Comparison of ENCODE assay signal across 13 cellular contexts in genomic region chr12:106994579-106995220, GRCh38. TPM values are rescaled to one million over a fixed set of nuclear protein-coding genes. Genes with fewer than 3 reads are reported as not detected.
A peak's percentile ranks its signal among the peaks of the same experiment; 100 is the strongest.
DNase-seq lines count a peak whose midpoint lies in the region; ATAC-seq and TF ChIP-seq lines count a peak whose summit lies in the region.
"Had no signal": no experiment of that assay in that cellular context is flagged by ENCODE, and none has a peak within 500 bp of the region (broad histone marks: within the 10 kb centered on the region; RNA-seq: fewer than 3 reads in every experiment).

No MANE protein-coding gene starts in this region.

- H2AFZ ChIP-seq in MM.1S (ENCODE audit: low read length) = no peak overlapping the region

- no peak for ATAC-seq in left cardiac atrium
- ATAC-seq in lung (ENCODE audit: insufficient read depth, low FRiP score) = peak; percentile 27
- peak; percentile 87 for ATAC-seq in upper lobe of right lung
- no peak for ATAC-seq in GM18867 (IDR thresholded peaks at IDR 0.05; ENCODE audit: unreplicated experiment)

- DNase-seq in cardiac muscle cell (ENCODE audit: low read depth in 1 of 2, low spot score in 1 of 2) (peak; percentile 18 to 52), left cardiac atrium (no peak), choroid plexus epithelial cell (ENCODE audit: low read depth) (peak; percentile 81), lung (ENCODE audit: low spot score) (no peak), upper lobe of right lung (no peak), MM.1S (no peak)
- no peak for DNase-seq in stimulated activated CD4-positive, alpha-beta T cell treated with anti-CD3 and anti-CD28 coated beads, Interleukin-4, amount 100 ng/mL, for 4 hours
- DNase-seq: 8988T; activated CD4-positive, alpha-beta T cell treated with anti-CD3 and anti-CD28 coated beads for 1 hour; activated naive CD4-positive, alpha-beta T cell treated with anti-CD3 and anti-CD28 coated beads, Interleukin-2, amount 10 ng/mL, durations not matched to agents 7 days and 5 days; effector memory CD4-positive, alpha-beta T cell; SHP77 had no signal

- no peaks in the 10 kb centered on the region for H3K27me3 ChIP-seq in cardiac muscle cell
- H3K27me3 ChIP-seq in lung (ENCODE audit: control insufficient read depth, insufficient read depth) = no peaks in the 10 kb centered on the region
- H3K27me3 ChIP-seq in upper lobe of right lung = no peaks in the 10 kb centered on the region
- H3K27me3 ChIP-seq in MM.1S (replicated peaks; ENCODE audit: insufficient read depth, low read length) = no peaks in the 10 kb centered on the region

- H3K79me2 ChIP-seq in MM.1S (ENCODE audit: low read length) = no peaks in the 10 kb centered on the region

- H3K27ac ChIP-seq in cardiac muscle cell = peak overlapping the region; percentile 67
- peak overlapping the region in 1 of 2 donors; percentile 85 for H3K27ac ChIP-seq in lung (ENCODE audit: low read depth in 1 of 2, low read length in 1 of 2)
- H3K27ac ChIP-seq in upper lobe of right lung = peak overlapping the region; percentile 33
- no peak overlapping the region for H3K27ac ChIP-seq in MM.1S (ENCODE audit: low read length)

- no peaks in the 10 kb centered on the region for H3F3A ChIP-seq in MM.1S (ENCODE audit: insufficient read depth, low read length)

- WGBS in lung, 2 donors = 56 to 69% methylated on average over 2 of the region's 2 CpGs

- no peak overlapping the region for H3K4me2 ChIP-seq in MM.1S (ENCODE audit: low read depth, low read length)

- H3K36me3 ChIP-seq in cardiac muscle cell (peaks cover 10% of the 10 kb centered on the region), lung (ENCODE audit: control insufficient read depth in 2 of 2, insufficient read depth in 2 of 2, low read length in 2 of 2) (peaks cover 3 to 10% of the 10 kb centered on the region in 2 donors), upper lobe of right lung (peaks cover 21% of the 10 kb centered on the region), MM.1S (replicated peaks; ENCODE audit: insufficient read depth, low read length) (no peaks in the 10 kb centered on the region)

- no peak overlapping the region for H3K9ac ChIP-seq in MM.1S (ENCODE audit: low read length)

- H3K9me2 ChIP-seq in MM.1S (replicated peaks; ENCODE audit: insufficient read depth, low read length) = no peaks in the 10 kb centered on the region

- peaks cover 11% of the 10 kb centered on the region for H3K4me1 ChIP-seq in cardiac muscle cell (ENCODE audit: low read depth)
- peaks cover 0 to 4% of the 10 kb centered on the region in 2 donors for H3K4me1 ChIP-seq in lung (ENCODE audit: control insufficient read depth in 2 of 2, insufficient read depth in 2 of 2, low read length in 2 of 2)
- peaks cover 5% of the 10 kb centered on the region for H3K4me1 ChIP-seq in upper lobe of right lung
- no peaks in the 10 kb centered on the region for H3K4me1 ChIP-seq in MM.1S (ENCODE audit: low read length)

- H3K4me3 ChIP-seq in cardiac muscle cell (no peak overlapping the region), choroid plexus epithelial cell (ENCODE audit: low read depth, low read length) (no peak overlapping the region), lung (no peak overlapping the region), upper lobe of right lung (no peak overlapping the region), MM.1S (ENCODE audit: low read length) (no peak overlapping the region)

- intact Hi-C loops in left cardiac atrium (cut with DNase I) (no loop called here), upper lobe of right lung (cut with DNase I) (no loop called here)

- H3K9me3 ChIP-seq in cardiac muscle cell (ENCODE audit: low read depth) (no peaks in the 10 kb centered on the region), lung (ENCODE audit: control insufficient read depth in 2 of 2, insufficient read depth in 1 of 2, low read length in 1 of 2) (no peaks in the 10 kb centered on the region), upper lobe of right lung (no peaks in the 10 kb centered on the region), MM.1S (replicated peaks; ENCODE audit: insufficient read depth, low read length) (no peaks in the 10 kb centered on the region)

- TF ChIP-seq CTCF in cardiac muscle cell (IDR thresholded peaks at IDR 0.05; ENCODE audit: low read depth, low read length) (no peak), choroid plexus epithelial cell (conservative IDR thresholded peaks at IDR 0.05; ENCODE audit: low read depth, low read length) (no peak), lung (IDR thresholded peaks at IDR 0.05; ENCODE audit: control extremely low read depth, extremely low read depth) (no peak), upper lobe of right lung (IDR thresholded peaks at IDR 0.05) (no peak), MM.1S (IDR thresholded peaks at IDR 0.05; ENCODE audit: low read length) (no peak)

- H4K20me1 ChIP-seq in MM.1S (ENCODE audit: insufficient read depth, low read length) = no peaks in the 10 kb centered on the region

RNA-seq across cellular contexts. Expression of gene MTERF2, which starts 7.8 kb away (rescaled TPM):
- total RNA-seq in cardiac muscle cell = 32.0 and 52.0 TPM in 2 replicates
- polyA plus RNA-seq in cardiac muscle cell = 66.1 and 84.8 TPM in 2 replicates
- total RNA-seq in left cardiac atrium = 10 to 100 TPM; 21.2 to 25.2 TPM
- total RNA-seq in lung = 10 to 100 TPM in 1 of 2 donors, 1 to 10 TPM in 1; 9.1 to 41.4 TPM
- 10 to 100 TPM in 1 of 2 donors, 1 to 10 TPM in 1; 4.8 to 19.1 TPM for polyA plus RNA-seq in lung
- 10.9 TPM for total RNA-seq in upper lobe of right lung

RNA-seq across cellular contexts. Expression of gene TMEM263, which starts 39.0 kb away (rescaled TPM):
- total RNA-seq in cardiac muscle cell (68.1 and 87.4 TPM in 2 replicates), left cardiac atrium (10 to 100 TPM; 38.3 to 49.7 TPM), lung (10 to 100 TPM; 32.2 to 73.9 TPM), upper lobe of right lung (32.6 TPM)
- polyA plus RNA-seq in cardiac muscle cell (77.8 and 86.3 TPM in 2 replicates), lung (10 to 100 TPM in 1 of 2 donors, 1 to 10 TPM in 1; 9.6 to 12.3 TPM)

Comparison
In these comparisons a context has a peak if more than half of its experiments do, and no peak if none do; other contexts are left out.
1. DNase-seq: peak in cardiac muscle cell (2 of 2) and choroid plexus epithelial cell (single experiment); none in left cardiac atrium (single experiment), lung (single experiment), upper lobe of right lung (single experiment), MM.1S (single experiment) and stimulated activated CD4-positive, alpha-beta T cell treated with anti-CD3 and anti-CD28 coated beads, Interleukin-4, amount 100 ng/mL, for 4 hours (0 of 2).
2. ATAC-seq: peak in lung (single experiment) and upper lobe of right lung (single experiment); none in left cardiac atrium (0 of 2) and GM18867 (single experiment).